29 cellular contexts compared by ENCODE assay signal in the genomic region with DNA sequence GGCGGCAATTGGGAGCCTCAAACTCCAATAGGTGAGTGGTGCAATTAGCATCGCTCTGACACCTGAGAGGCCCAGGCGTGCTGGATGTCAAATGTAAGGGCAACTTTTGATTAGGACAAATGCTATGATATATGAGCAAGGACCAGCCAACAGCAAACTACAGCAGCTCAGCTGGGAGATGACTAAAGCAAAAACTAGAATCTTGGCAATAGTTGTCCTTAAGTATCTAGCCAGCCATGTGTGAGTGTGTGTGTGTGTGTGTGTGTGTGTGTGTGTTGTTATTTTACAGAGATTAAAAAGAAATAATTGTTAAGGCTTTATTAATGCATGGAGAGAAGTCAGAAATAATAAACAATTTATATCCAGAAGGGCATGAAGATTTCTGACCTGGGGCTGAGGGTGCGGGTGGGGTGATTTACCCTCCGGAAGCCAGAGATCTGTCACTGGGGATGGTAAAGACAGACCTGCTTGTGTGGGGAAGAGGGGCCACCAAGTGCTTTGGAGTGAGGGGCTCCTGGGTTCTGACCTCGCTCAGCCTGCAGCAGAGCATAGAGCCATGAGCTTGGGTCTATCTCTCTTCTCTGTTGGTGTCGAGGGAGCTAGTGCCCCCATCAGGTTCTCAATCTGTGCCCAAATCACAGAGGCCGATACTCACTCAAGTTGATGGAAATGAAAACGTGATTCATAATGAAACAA.
"Had no signal": no experiment of that assay in that cellular context is flagged by ENCODE, and none has a peak within 500 bp of the region (broad histone marks: within the 10 kb centered on the region; RNA-seq: fewer than 3 reads in every experiment).

No MANE protein-coding gene starts in this region.

- H3K9me3 Mint-ChIP-seq: activated naive CD4-positive, alpha-beta T cell treated with anti-CD3 and anti-CD28 coated beads for 36 hours; activated naive CD8-positive, alpha-beta T cell treated with anti-CD3 and anti-CD28 coated beads for 36 hours; stimulated activated memory B cell treated with anti-CD40 and anti-IgM and Interleukin-4, amounts not matched to agents 10 μg/mL and 1 μg/mL and 100 μg/mL, for 72 hours; stimulated activated naive CD8-positive, alpha-beta T cell treated with anti-CD3 and anti-CD28 coated beads, Interleukin-15, amount 100 ng/mL, for 72 hours; T-helper 1 cell treated with Interleukin-12 subunit alpha and Interleukin-12 subunit beta and Interleukin-4 antibody, amounts not matched to agents 30 μg/mL and 1 μg/mL, for 36 hours had no signal

- H3K4me3 Mint-ChIP-seq: activated CD8-positive, alpha-beta T cell treated with anti-CD3 and anti-CD28 coated beads, Interleukin-2, amount 10 ng/mL, durations not matched to agents 7 days and 5 days; activated naive CD4-positive, alpha-beta T cell treated with anti-CD3 and anti-CD28 coated beads for 36 hours; activated naive CD8-positive, alpha-beta T cell treated with anti-CD3 and anti-CD28 coated beads for 36 hours; natural killer cell; stimulated activated memory B cell treated with anti-CD40 and anti-IgM and Interleukin-4, amounts not matched to agents 10 μg/mL and 1 μg/mL and 100 μg/mL, for 72 hours; stimulated activated naive CD8-positive, alpha-beta T cell treated with anti-CD3 and anti-CD28 coated beads, Interleukin-15, amount 100 ng/mL, for 72 hours; T-helper 1 cell treated with Interleukin-12 subunit alpha and Interleukin-12 subunit beta and Interleukin-4 antibody, amounts not matched to agents 30 μg/mL and 1 μg/mL, for 36 hours had no signal

- H3K9me3 ChIP-seq: adrenal gland, esophagus squamous epithelium, gastrocnemius medialis, left lung, lower lobe of right lung, neutrophil, ovary, right lobe of liver, thyroid gland, upper lobe of right lung had no signal

- H3K27me3 ChIP-seq: adrenal gland, brain microvascular endothelial cell, gastrocnemius medialis, ovary, right lobe of liver, thyroid gland had no signal

- ATAC-seq: activated CD8-positive, alpha-beta T cell treated with anti-CD3 and anti-CD28 coated beads, Interleukin-2, amount 10 ng/mL, durations not matched to agents 7 days and 5 days; gastrocnemius medialis; left lung; lower lobe of right lung; natural killer cell; right lobe of liver; stimulated activated memory B cell treated with anti-CD40 and anti-IgM and Interleukin-4, amounts not matched to agents 10 μg/mL and 1 μg/mL and 100 μg/mL, for 72 hours; stimulated activated naive CD8-positive, alpha-beta T cell treated with anti-CD3 and anti-CD28 coated beads, Interleukin-15, amount 100 ng/mL, for 72 hours; upper lobe of right lung had no signal

- H3K4me3 ChIP-seq: adrenal gland, coronary artery, esophagus squamous epithelium, gastrocnemius medialis, left lung, lower lobe of right lung, ovary, right lobe of liver, skin epidermis, thyroid gland, upper lobe of right lung had no signal

- H3K4me1 Mint-ChIP-seq: activated naive CD8-positive, alpha-beta T cell treated with anti-CD3 and anti-CD28 coated beads for 36 hours; stimulated activated memory B cell treated with anti-CD40 and anti-IgM and Interleukin-4, amounts not matched to agents 10 μg/mL and 1 μg/mL and 100 μg/mL, for 72 hours; stimulated activated naive CD8-positive, alpha-beta T cell treated with anti-CD3 and anti-CD28 coated beads, Interleukin-15, amount 100 ng/mL, for 72 hours had no signal

- H3K36me3 ChIP-seq: adrenal gland, brain microvascular endothelial cell, esophagus squamous epithelium, gastrocnemius medialis, left lung, lower lobe of right lung, neutrophil, ovary, right lobe of liver, thyroid gland, upper lobe of right lung had no signal

- H3K4me1 ChIP-seq: adrenal gland, esophagus squamous epithelium, gastrocnemius medialis, left lung, lower lobe of right lung, right lobe of liver, thyroid gland, upper lobe of right lung had no signal

- H3K27ac ChIP-seq: adrenal gland, brain microvascular endothelial cell, coronary artery, esophagus squamous epithelium, gastrocnemius medialis, left lung, lower lobe of right lung, neutrophil, ovary, right lobe of liver, skin epidermis, thyroid gland, upper lobe of right lung had no signal

- H3K27ac Mint-ChIP-seq: activated CD8-positive, alpha-beta T cell treated with anti-CD3 and anti-CD28 coated beads, Interleukin-2, amount 10 ng/mL, durations not matched to agents 7 days and 5 days; activated naive CD4-positive, alpha-beta T cell treated with anti-CD3 and anti-CD28 coated beads for 36 hours; activated naive CD8-positive, alpha-beta T cell treated with anti-CD3 and anti-CD28 coated beads for 36 hours; natural killer cell; progenitor cell of endocrine pancreas; stimulated activated memory B cell treated with anti-CD40 and anti-IgM and Interleukin-4, amounts not matched to agents 10 μg/mL and 1 μg/mL and 100 μg/mL, for 72 hours; stimulated activated naive CD8-positive, alpha-beta T cell treated with anti-CD3 and anti-CD28 coated beads, Interleukin-15, amount 100 ng/mL, for 72 hours; T-helper 1 cell treated with Interleukin-12 subunit alpha and Interleukin-12 subunit beta and Interleukin-4 antibody, amounts not matched to agents 30 μg/mL and 1 μg/mL, for 36 hours had no signal

- H3K36me3 Mint-ChIP-seq: activated naive CD8-positive, alpha-beta T cell treated with anti-CD3 and anti-CD28 coated beads for 36 hours; natural killer cell; stimulated activated memory B cell treated with anti-CD40 and anti-IgM and Interleukin-4, amounts not matched to agents 10 μg/mL and 1 μg/mL and 100 μg/mL, for 72 hours had no signal

- DNase-seq: activated CD4-positive, alpha-beta T cell treated with anti-CD3 and anti-CD28 coated beads for 1 hour; activated CD8-positive, alpha-beta T cell treated with anti-CD3 and anti-CD28 coated beads, Interleukin-2, amount 10 ng/mL, durations not matched to agents 7 days and 5 days; activated effector memory CD4-positive, alpha-beta T cell treated with anti-CD3 and anti-CD28 coated beads, Interleukin-2, amount 50 U/mL, for 16 hours; activated naive CD4-positive, alpha-beta T cell treated with anti-CD3 and anti-CD28 coated beads for 36 hours; activated naive CD8-positive, alpha-beta T cell treated with anti-CD3 and anti-CD28 coated beads for 36 hours; brain microvascular endothelial cell; esophagus squamous epithelium; gastrocnemius medialis; glutamatergic neuron; left lung; lower lobe of right lung; mesendoderm; natural killer cell; ovary; right lobe of liver; stimulated activated CD4-positive, alpha-beta T cell treated with anti-CD3 and anti-CD28 coated beads, Interleukin-1b, Interleukin-23, amount 100 ng/mL, for 48 hours; stimulated activated CD4-positive, alpha-beta T cell treated with anti-CD3 and anti-CD28 coated beads, Interleukin-4, amount 100 ng/mL, for 4 hours; stimulated activated CD8-positive, alpha-beta memory T cell treated with anti-CD3 and anti-CD28 coated beads, Interleukin-4, amount 100 ng/mL, for 48 hours; stimulated activated naive CD8-positive, alpha-beta T cell treated with anti-CD3 and anti-CD28 coated beads, Interleukin-15, amount 100 ng/mL, for 72 hours; T1000; thyroid gland; upper lobe of right lung had no signal
